ENCODE assay signal across 1 cellular context in genomic region chr15:53962646-53963561, GRCh38.
TF ChIP-seq lines count a peak whose summit lies in the region.

No MANE protein-coding gene starts in this region.

TF ChIP-seq in HCT116, 20 proteins besides CTCF, POLR2A, EP300 and RAD21 (continued from another document):
- TF ChIP-seq REST (IDR thresholded peaks at IDR 0.05; ENCODE audit: low read depth) (no peak), EZH2phosphoT487 (IDR thresholded peaks at IDR 0.05; ENCODE audit: borderline replicate concordance) (no peak), ATF3 (IDR thresholded peaks at IDR 0.05) (no peak), SP1 (IDR thresholded peaks at IDR 0.05; ENCODE audit: low read depth) (no peak), ZBTB33 (IDR thresholded peaks at IDR 0.05; ENCODE audit: extremely low read depth, insufficient replicate concordance, low read length) (no peak), CEBPB (IDR thresholded peaks at IDR 0.05; ENCODE audit: low read depth) (no peak), ELF1 (IDR thresholded peaks at IDR 0.05; ENCODE audit: borderline replicate concordance, low read depth) (no peak), TCF7L2 (IDR thresholded peaks at IDR 0.05; ENCODE audit: borderline replicate concordance, extremely low read depth, insufficient read depth, insufficient read length) (no peak), JUND (IDR thresholded peaks at IDR 0.05) (no peak), YY1 (IDR thresholded peaks at IDR 0.05; ENCODE audit: extremely low read depth, insufficient replicate concordance, low read depth, low read length) (no peak), SIN3A (IDR thresholded peaks at IDR 0.05; ENCODE audit: low read depth) (no peak), ZFX (IDR thresholded peaks at IDR 0.05) (no peak), EZH2 (IDR thresholded peaks at IDR 0.05) (no peak), FOSL1 (IDR thresholded peaks at IDR 0.05; ENCODE audit: low read depth) (no peak)
